In genomic region chr7:69754476-69754875, GRCh38 we compare ENCODE assay signal across 22 cellular contexts.
DNase-seq lines count a peak whose midpoint lies in the region; ATAC-seq and TF ChIP-seq lines count a peak whose summit lies in the region.
"Had no signal": no experiment of that assay in that cellular context is flagged by ENCODE, and none has a peak within 500 bp of the region (broad histone marks: within the 10 kb centered on the region; RNA-seq: fewer than 3 reads in every experiment).

No MANE protein-coding gene starts in this region.

- no peak overlapping the region for H3K4me3 ChIP-seq in BLaER1
- H3K4me3 ChIP-seq in HEK293 (ENCODE audit: low read depth, low read length) = no peak overlapping the region
- H3K4me3 ChIP-seq in testis = no peak overlapping the region
- H3K4me3 ChIP-seq: GM23338, MG63 had no signal

- H3K9me3 ChIP-seq in BLaER1 = no peaks in the 10 kb centered on the region
- H3K9me3 ChIP-seq in HEK293 (ENCODE audit: control insufficient read depth, insufficient read depth, low read depth, low read length) = no peaks in the 10 kb centered on the region
- H3K9me3 ChIP-seq in testis = no peaks in the 10 kb centered on the region
- H3K9me3 ChIP-seq: MG63, SK-N-SH had no signal

- no peak for TF ChIP-seq POLR2A in testis (IDR thresholded peaks at IDR 0.05)

- ATAC-seq in activated B cell treated with CpG ODN at 0.5 μM for 24 hours (ENCODE audit: low read depth) (peak; percentile 21), GM21423 (IDR thresholded peaks at IDR 0.05; ENCODE audit: unreplicated experiment) (no peak)

- H3K27ac ChIP-seq in BLaER1 = no peak overlapping the region
- no peak overlapping the region for H3K27ac ChIP-seq in HEK293 (ENCODE audit: extremely low read depth, low read depth, low read length)
- no peak overlapping the region for H3K27ac ChIP-seq in testis

- WGBS in testis, 2 donors = 75 to 77% methylated on average over 3 of the region's 3 CpGs

- CTCF ChIA-PET in HEK293 (lab: Yijun Ruan, JAX) = no interaction called here
- CTCF ChIA-PET in activated B cell treated with CpG ODN at 0.5 μM for 24 hours (lab: Charles Lee) = no interaction called here

- POLR2A ChIA-PET in HEK293 (lab: Yijun Ruan, JAX) (no interaction called here), activated B cell treated with CpG ODN at 0.5 μM for 24 hours (lab: Charles Lee) (no interaction called here)

- H3K9ac ChIP-seq in BLaER1 = no peak overlapping the region
- H3K9ac ChIP-seq: SK-N-SH had no signal

- H4K20me1 ChIP-seq in BLaER1 = peaks cover 98% of the 10 kb centered on the region

- peak overlapping the region; percentile 39 for H3K4me2 ChIP-seq in BLaER1
- H3K4me2 ChIP-seq: GM23338, SK-N-SH had no signal

- H3K4me1 ChIP-seq in BLaER1 = peaks cover 93% of the 10 kb centered on the region
- peaks cover 41% of the 10 kb centered on the region for H3K4me1 ChIP-seq in HEK293 (ENCODE audit: control insufficient read depth, insufficient read depth, low read length)
- peaks cover 13% of the 10 kb centered on the region for H3K4me1 ChIP-seq in testis

- intact Hi-C loops in activated B cell treated with CpG ODN at 0.5 μM for 24 hours (cut with micrococcal nuclease) (no loop called here), testis (cut with DNase I; ENCODE audit: low total_unique reads) (no loop called here)

- H3K36me3 ChIP-seq in BLaER1 (no peaks in the 10 kb centered on the region), HEK293 (ENCODE audit: control insufficient read depth in 2 of 2, insufficient read depth in 1 of 2, low read length in 2 of 2) (no peaks in the 10 kb centered on the region), testis (ENCODE audit: low read depth, missing control alignments) (no peaks in the 10 kb centered on the region)
- H3K36me3 ChIP-seq: MG63 had no signal

- no peaks in the 10 kb centered on the region for H3K27me3 Mint-ChIP-seq in activated B cell treated with CpG ODN at 0.5 μM for 24 hours
- no peaks in the 10 kb centered on the region for H3K27me3 Mint-ChIP-seq in neural crest cell (ENCODE audit: low read depth)
- H3K27me3 Mint-ChIP-seq: CD4-positive, alpha-beta T cell had no signal

- H3K4me1 Mint-ChIP-seq in activated B cell treated with CpG ODN at 0.5 μM for 24 hours (peaks cover 12% of the 10 kb centered on the region), neural crest cell (peaks cover 56% of the 10 kb centered on the region)

- H3K9me3 Mint-ChIP-seq in activated B cell treated with CpG ODN at 0.5 μM for 24 hours = no peaks in the 10 kb centered on the region
- no peaks in the 10 kb centered on the region for H3K9me3 Mint-ChIP-seq in neural crest cell
- H3K9me3 Mint-ChIP-seq: CD4-positive, alpha-beta T cell; GM23338; H9 had no signal

- H3K36me3 Mint-ChIP-seq in activated B cell treated with CpG ODN at 0.5 μM for 24 hours (ENCODE audit: low read depth) (no peaks in the 10 kb centered on the region), neural crest cell (ENCODE audit: low read depth) (no peaks in the 10 kb centered on the region)

- DNase-seq in activated B cell treated with CpG ODN at 0.5 μM for 24 hours (no peak), neural crest cell (ENCODE audit: low read depth, low spot score) (no peak), testis (no peak), NCI-H82 treated with DMSO at 0.1 percent for 48 hours (lab: John Stamatoyannopoulos, UW; ENCODE audit: unreplicated experiment) (no peak)
- DNase-seq: 8988T; ACHN; CD4-positive, alpha-beta T cell; DMS53; EL; GDM1; H9; HFFc6; KBM-7; MG63; NCI-H2029 treated with DMSO at 0.1 percent for 48 hours; NCI-H446 treated with DMSO at 0.1 percent for 48 hours; NCI-H526 treated with DMSO at 0.1 percent for 48 hours; SK-N-SH had no signal

- no peaks in the 10 kb centered on the region for H3K27me3 ChIP-seq in BLaER1
- no peaks in the 10 kb centered on the region for H3K27me3 ChIP-seq in testis
- H3K27me3 ChIP-seq: MG63 had no signal

- TF ChIP-seq CTCF in HEK293 (tag by site-specific recombination; IDR thresholded peaks at IDR 0.05) (no peak), activated B cell treated with CpG ODN at 0.5 μM for 24 hours (IDR thresholded peaks at IDR 0.05) (no peak), neural crest cell (conservative IDR thresholded peaks at IDR 0.05) (no peak), testis (IDR thresholded peaks at IDR 0.05) (no peak)

- H3K27ac Mint-ChIP-seq in activated B cell treated with CpG ODN at 0.5 μM for 24 hours (no peak overlapping the region), neural crest cell (ENCODE audit: unreplicated experiment) (no peak overlapping the region)
- H3K27ac Mint-ChIP-seq: CD4-positive, alpha-beta T cell; GM23338; H9; HFFc6 had no signal

- H3K4me3 Mint-ChIP-seq in activated B cell treated with CpG ODN at 0.5 μM for 24 hours = no peak overlapping the region
- peak overlapping the region; percentile 3 for H3K4me3 Mint-ChIP-seq in neural crest cell
- H3K4me3 Mint-ChIP-seq: CD4-positive, alpha-beta T cell; GM23338; H9; HFFc6 had no signal

TF ChIP-seq in HEK293, 187 proteins besides CTCF, POLR2A, EP300 and RAD21:
- TF ChIP-seq BCL11A (tag by site-specific recombination; IDR thresholded peaks at IDR 0.05; ENCODE audit: low read depth) = no peak
- no peak for TF ChIP-seq ZNF398 (tag by site-specific recombination; IDR thresholded peaks at IDR 0.05)
- peak; percentile 53 for TF ChIP-seq REST (tag by site-specific recombination; IDR thresholded peaks at IDR 0.05)
TF ChIP-seq in HEK293: peak in this region for 1.
